ENCODE assay signal across 9 cellular contexts in genomic region chr10:5862360-5862929, GRCh38. TPM values are rescaled to one million over a fixed set of nuclear protein-coding genes. Genes with fewer than 3 reads are reported as not detected.
DNase-seq lines count a peak whose midpoint lies in the region; ATAC-seq and TF ChIP-seq lines count a peak whose summit lies in the region.
"Had no signal": no experiment of that assay in that cellular context is flagged by ENCODE, and none has a peak within 500 bp of the region (broad histone marks: within the 10 kb centered on the region; RNA-seq: fewer than 3 reads in every experiment).

No MANE protein-coding gene starts in this region.

- CTCF ChIA-PET in Caco-2 (lab: Charles Lee) = interaction anchor here (0.6 kb wide), 1 partner anchor 86 kb away, joined by 3 read pairs; no protein-coding TSS in a partner anchor

- H3K36me3 ChIP-seq in psoas muscle (ENCODE audit: insufficient read depth in 1 of 2, low read depth in 1 of 2) (no peaks in the 10 kb centered on the region), Caco-2 (ENCODE audit: control insufficient read depth, insufficient read depth, low read length) (no peaks in the 10 kb centered on the region)

- 93 to 97% (median 94%) methylated on average over 7 of the region's 7 CpGs for WGBS in psoas muscle, 3 donors

- H3K4me3 ChIP-seq in psoas muscle (no peak overlapping the region), Caco-2 (ENCODE audit: low read depth, low read length) (no peak overlapping the region)

- no peaks in the 10 kb centered on the region for H3K27me3 Mint-ChIP-seq in osteocyte (ENCODE audit: unreplicated experiment)
- no peaks in the 10 kb centered on the region for H3K27me3 Mint-ChIP-seq in Caco-2 (ENCODE audit: insufficient read depth, unreplicated experiment)

- no peaks in the 10 kb centered on the region for H3K9me3 ChIP-seq in psoas muscle
- H3K9me3 ChIP-seq in Caco-2 = no peaks in the 10 kb centered on the region

- POLR2A ChIA-PET in Caco-2 (lab: Charles Lee) = no interaction called here

- H3K27ac ChIP-seq in psoas muscle = no peak overlapping the region

- H3K4me1 Mint-ChIP-seq in osteocyte (ENCODE audit: unreplicated experiment) (peaks cover 12% of the 10 kb centered on the region), Caco-2 (ENCODE audit: low read depth, unreplicated experiment) (peaks cover 8% of the 10 kb centered on the region)

- TF ChIP-seq CTCF in osteocyte (IDR thresholded peaks at IDR 0.05) (no peak), psoas muscle (IDR thresholded peaks at IDR 0.05) (no peak), Caco-2 (IDR thresholded peaks at IDR 0.05; ENCODE audit: insufficient read depth in 1 of 2, low read depth in 1 of 2, low read length in 1 of 2, severe bottlenecking in 1 of 2, unreplicated experiment in 1 of 2) (no peak)

- no peaks in the 10 kb centered on the region for H3K27me3 ChIP-seq in psoas muscle (ENCODE audit: insufficient read depth in 3 of 3, low read length in 2 of 3)
- H3K27me3 ChIP-seq in Caco-2 (replicated peaks; ENCODE audit: control insufficient read depth, insufficient read depth, low read length) = no peaks in the 10 kb centered on the region

- no TSS peak for BruUV-seq in Caco-2 (replicated peaks; lab: Mats Ljungman, UMichigan)

- H3K4me1 ChIP-seq in psoas muscle (no peaks in the 10 kb centered on the region), Caco-2 (peaks cover 7% of the 10 kb centered on the region)

- H3K36me3 Mint-ChIP-seq in osteocyte (ENCODE audit: unreplicated experiment) (no peaks in the 10 kb centered on the region), Caco-2 (ENCODE audit: insufficient read depth, unreplicated experiment) (no peaks in the 10 kb centered on the region)

- H3K27ac Mint-ChIP-seq in osteocyte (ENCODE audit: unreplicated experiment) (peak overlapping the region; percentile 90), Caco-2 (ENCODE audit: unreplicated experiment) (no peak overlapping the region)

- ATAC-seq in GM19023 (IDR thresholded peaks at IDR 0.05; ENCODE audit: unreplicated experiment) = peak; percentile 93
- ATAC-seq in GM21825 (IDR thresholded peaks at IDR 0.05; ENCODE audit: unreplicated experiment) = peak; percentile 97
- ATAC-seq in HG03469 (IDR thresholded peaks at IDR 0.05; ENCODE audit: unreplicated experiment) = peak; percentile 94
- ATAC-seq in psoas muscle = no peak

- intact Hi-C loops in psoas muscle (cut with DNase I) = no loop called here
- intact Hi-C loops in Caco-2 (cut with micrococcal nuclease; ENCODE audit: unreplicated experiment) = no loop called here

- H3K9me3 Mint-ChIP-seq in osteocyte (ENCODE audit: unreplicated experiment) = no peaks in the 10 kb centered on the region
- peaks cover 12% of the 10 kb centered on the region for H3K9me3 Mint-ChIP-seq in Caco-2 (ENCODE audit: unreplicated experiment)

- H3K4me3 Mint-ChIP-seq in osteocyte (ENCODE audit: unreplicated experiment) = no peak overlapping the region
- H3K4me3 Mint-ChIP-seq in Caco-2 (ENCODE audit: unreplicated experiment) = no peak overlapping the region

- no peak for DNase-seq in osteocyte (ENCODE audit: extremely low spot score, unreplicated experiment)
- DNase-seq in OCI-M2 (lab: John Stamatoyannopoulos, UW; ENCODE audit: unreplicated experiment) = no peak
- DNase-seq in psoas muscle = no peak
- DNase-seq in Caco-2 = no peak
- DNase-seq: NCI-H187 treated with DMSO at 0.1 percent for 48 hours, T1000 had no signal

RNA-seq across cellular contexts. Expression of gene ANKRD16, which starts 27.2 kb away (rescaled TPM):
- 8.8 and 9.5 TPM in 2 replicates for total RNA-seq in osteocyte
- total RNA-seq in psoas muscle = 1 to 10 TPM; 2.8 to 4.6 (median 3.2) TPM
- 1 to 10 TPM; 3.5 to 4.3 (median 4.0) TPM for polyA plus RNA-seq in psoas muscle
- total RNA-seq in Caco-2 (2022) = 17.4 and 20.2 TPM in 2 replicates

RNA-seq across cellular contexts. Expression of gene FBH1, which starts 27.6 kb away (rescaled TPM):
- total RNA-seq in osteocyte (77.8 and 86.1 TPM in 2 replicates), psoas muscle (10 to 100 TPM; 32.4 to 56.7 (median 39.9) TPM), Caco-2 (2022) (83.3 and 96.1 TPM in 2 replicates)
- 10 to 100 TPM; 38.2 to 59.3 (median 54.4) TPM for polyA plus RNA-seq in psoas muscle

RNA-seq across cellular contexts. Expression of gene GDI2, which starts 49.2 kb away (rescaled TPM):
- total RNA-seq in osteocyte (229 and 232 TPM in 2 replicates), psoas muscle (100 to 1,000 TPM; 115 to 152 (median 118) TPM), Caco-2 (2022) (436 and 446 TPM in 2 replicates)
- 100 to 1,000 TPM in 2 of 3 donors, 10 to 100 TPM in 1; 79.6 to 121 (median 107) TPM for polyA plus RNA-seq in psoas muscle

Comparison
In these comparisons a context has a peak if more than half of its experiments do, and no peak if none do; other contexts are left out.
1. ATAC-seq: peak in GM19023 (single experiment), GM21825 (single experiment) and HG03469 (single experiment); none in psoas muscle (0 of 4).